In genomic region chr3:170421147-170421641, GRCh38 we compare ENCODE assay signal across 11 cellular contexts. TPM values are rescaled to one million over a fixed set of nuclear protein-coding genes. Genes with fewer than 3 reads are reported as not detected.
DNase-seq lines count a peak whose midpoint lies in the region; ATAC-seq and TF ChIP-seq lines count a peak whose summit lies in the region.
"Had no signal": no experiment of that assay in that cellular context is flagged by ENCODE, and none has a peak within 500 bp of the region (broad histone marks: within the 10 kb centered on the region; RNA-seq: fewer than 3 reads in every experiment).

No MANE protein-coding gene starts in this region.

- WGBS in neuronal stem cell (ENCODE audit: extremely low coverage in 2 of 2, insufficient read length in 2 of 2, insufficient replicate concordance in 1 of 2), 2 donors: no CpG with 5 or more reads among the region's 12 CpGs

- no peaks in the 10 kb centered on the region for H3K79me1 ChIP-seq in neuronal stem cell (ENCODE audit: low read depth, low read length)

- no peak overlapping the region for H2BK120ac ChIP-seq in neuronal stem cell (ENCODE audit: low read depth, low read length)

- no peaks in the 10 kb centered on the region for H3K4me1 Mint-ChIP-seq in MCF 10A (ENCODE audit: insufficient read depth, unreplicated experiment)

- DNase-seq in breast epithelium (ENCODE audit: low spot score in 2 of 2) (peak in 1 of 2 donors; percentile 73), MCF 10A (ENCODE audit: unreplicated experiment) (no peak), fibroblast of villous mesenchyme (ENCODE audit: low read depth) (peak; percentile 51), neuronal stem cell (ENCODE audit: low spot score) (no peak), posterior vena cava (ENCODE audit: low spot score) (no peak)
- DNase-seq: ACHN, aorta, NCI-H2171 had no signal

- H2BK12ac ChIP-seq in neuronal stem cell (ENCODE audit: low read length): no peak overlapping the region

- no peak overlapping the region for H2BK15ac ChIP-seq in neuronal stem cell (ENCODE audit: low read length)

- no peaks in the 10 kb centered on the region for H3K27me3 Mint-ChIP-seq in MCF 10A (ENCODE audit: insufficient read depth, unreplicated experiment)

- no peak for TF ChIP-seq POLR2A in breast epithelium (IDR thresholded peaks at IDR 0.05)

- no peak overlapping the region for H4K91ac ChIP-seq in neuronal stem cell (ENCODE audit: low read depth, low read length, poor library complexity)

- no peak overlapping the region for H3K4me3 Mint-ChIP-seq in MCF 10A (ENCODE audit: unreplicated experiment)

- H3K4me2 ChIP-seq in neuronal stem cell (ENCODE audit: insufficient read depth, low read length, poor library complexity, severe bottlenecking): no peak overlapping the region

- ATAC-seq in HG03139 (IDR thresholded peaks at IDR 0.05; ENCODE audit: unreplicated experiment) (no peak), GM21576 (IDR thresholded peaks at IDR 0.05; ENCODE audit: unreplicated experiment) (no peak), HG03196 (IDR thresholded peaks at IDR 0.05; ENCODE audit: unreplicated experiment) (no peak)

- CTCF ChIA-PET in MCF 10A (lab: Yijun Ruan, JAX): interaction anchor here (1.0 to 15.5 kb wide), 2 partner anchors 391 to 428 kb away, joined by 3 to 435 read pairs; no protein-coding TSS in a partner anchor

- peak overlapping the region; percentile 7 for H3K18ac ChIP-seq in neuronal stem cell (ENCODE audit: low read length)

- peak overlapping the region; percentile 93 for H3K27ac ChIP-seq in breast epithelium
- no peak overlapping the region for H3K27ac ChIP-seq in neuronal stem cell (replicated peaks; ENCODE audit: low read length)

- no peak overlapping the region for H3K14ac ChIP-seq in neuronal stem cell (ENCODE audit: low read length)

- TF ChIP-seq CTCF in breast epithelium (IDR thresholded peaks at IDR 0.05) (no peak), MCF 10A (IDR thresholded peaks at IDR 0.05; ENCODE audit: unreplicated experiment) (no peak), fibroblast of villous mesenchyme (IDR thresholded peaks at IDR 0.05; ENCODE audit: insufficient read depth, low read depth, low read length) (no peak)

- no peak overlapping the region for H2BK5ac ChIP-seq in neuronal stem cell (ENCODE audit: low read length)

- H3K4me3 ChIP-seq in breast epithelium: peak overlapping the region; percentile 49 to 89 (median 69)
- peak overlapping the region; percentile 76 for H3K4me3 ChIP-seq in fibroblast of villous mesenchyme (ENCODE audit: low read depth, low read length)
- no peak overlapping the region for H3K4me3 ChIP-seq in neuronal stem cell (ENCODE audit: low read length in 2 of 2)

- POLR2A ChIA-PET in MCF 10A (lab: Yijun Ruan, JAX): no interaction called here

- H3K9me3 ChIP-seq in breast epithelium: no peaks in the 10 kb centered on the region
- peaks cover 0 to 4% of the 10 kb centered on the region in 2 donors for H3K9me3 ChIP-seq in neuronal stem cell (replicated peaks in 1 of 2; ENCODE audit: control insufficient read depth in 2 of 2, insufficient read depth in 1 of 2, low read depth in 1 of 2, low read length in 2 of 2)

- H3K9ac ChIP-seq in neuronal stem cell (ENCODE audit: low read depth, low read length, poor library complexity): peak overlapping the region; percentile 7

- peak overlapping the region; percentile 50 for H2AFZ ChIP-seq in neuronal stem cell (ENCODE audit: low read length)

- H3K4me1 ChIP-seq in breast epithelium: peaks cover 0 to 4% of the 10 kb centered on the region in 2 donors
- peaks cover 11 to 14% of the 10 kb centered on the region in 2 donors for H3K4me1 ChIP-seq in neuronal stem cell (ENCODE audit: control insufficient read depth in 2 of 2, insufficient read depth in 1 of 2, low read depth in 1 of 2, low read length in 2 of 2)

- H2AK5ac ChIP-seq in neuronal stem cell (ENCODE audit: low read depth, low read length): peak overlapping the region; percentile 20

- no peak overlapping the region for H4K8ac ChIP-seq in neuronal stem cell (ENCODE audit: low read depth, low read length)

- intact Hi-C loops in breast epithelium (cut with DNase I; ENCODE audit: low total_unique reads) (no loop called here), MCF 10A (cut with micrococcal nuclease) (no loop called here), posterior vena cava (cut with DNase I) (no loop called here)

- H3K36me3 Mint-ChIP-seq in MCF 10A (ENCODE audit: insufficient read depth, unreplicated experiment): no peaks in the 10 kb centered on the region

- H3K27me3 ChIP-seq in breast epithelium: no peaks in the 10 kb centered on the region
- H3K27me3 ChIP-seq in neuronal stem cell (ENCODE audit: control insufficient read depth in 3 of 3, insufficient read depth in 3 of 3, low read depth in 1 of 3, low read length in 3 of 3): peaks cover 0 to 27% (median 0%) of the 10 kb centered on the region in 3 experiments

- H3K4ac ChIP-seq in neuronal stem cell (ENCODE audit: low read length): no peak overlapping the region

- H3K9me3 Mint-ChIP-seq in MCF 10A (ENCODE audit: unreplicated experiment): no peaks in the 10 kb centered on the region

- H3K36me3 ChIP-seq in breast epithelium (no peaks in the 10 kb centered on the region), neuronal stem cell (replicated peaks in 1 of 2; ENCODE audit: control insufficient read depth in 2 of 2, insufficient read depth in 2 of 2, low read length in 2 of 2) (no peaks in the 10 kb centered on the region)

- BruUV-seq in MCF 10A (replicated peaks; lab: Mats Ljungman, UMichigan): no TSS peak

- H3K27ac Mint-ChIP-seq in MCF 10A (ENCODE audit: low read depth, unreplicated experiment): no peak overlapping the region

- H3K23ac ChIP-seq in neuronal stem cell (ENCODE audit: low read depth, low read length, poor library complexity): no peak overlapping the region

RNA-seq across cellular contexts. Expression of gene CLDN11, which starts 2.5 kb away (rescaled TPM):
- total RNA-seq in breast epithelium (10 to 100 TPM in 2 of 3 donors, 1 to 10 TPM in 1; 8.2 to 48.4 (median 28.8) TPM), MCF 10A (2022) (not detected in 2 replicates), fibroblast of villous mesenchyme (276 and 411 TPM in 2 replicates), posterior vena cava (10 to 100 TPM; 26.5 to 41.5 TPM)
- 1.4 TPM for polyA plus RNA-seq in neuronal stem cell (2013, experiment 1 of 2)
- 1.5 TPM for polyA plus RNA-seq in neuronal stem cell (2013, experiment 2 of 2)

Comparison
In these comparisons a context has a peak if more than half of its experiments do, and no peak if none do; other contexts are left out.
1. H3K4me3 ChIP-seq: peak in breast epithelium (3 of 3) and fibroblast of villous mesenchyme (single experiment); none in neuronal stem cell (0 of 2).